8 cellular contexts compared by ENCODE assay signal in genomic region chr17:58083491-58084316, GRCh38.
DNase-seq lines count a peak whose midpoint lies in the region; ATAC-seq and TF ChIP-seq lines count a peak whose summit lies in the region.

No MANE protein-coding gene starts in this region.

- H3K79me2 ChIP-seq in OCI-LY1 (ENCODE audit: insufficient read depth, low read length), result peaks cover 30% of the 10 kb centered on the region

- H3K4me2 ChIP-seq in OCI-LY1 (ENCODE audit: low read length), result peak overlapping the region; percentile 88

- H2AFZ ChIP-seq in OCI-LY1 (ENCODE audit: low read length), result no peak overlapping the region

- TF ChIP-seq CTCF in OCI-LY1 (IDR thresholded peaks at IDR 0.05; ENCODE audit: low read length) (no peak), fibroblast of mammary gland (conservative IDR thresholded peaks at IDR 0.05; ENCODE audit: control insufficient read depth, insufficient read depth, low read depth, low read length) (no peak), nephron progenitor cell (IDR thresholded peaks at IDR 0.05) (no peak)

- H3F3A ChIP-seq in OCI-LY1 (ENCODE audit: insufficient read depth, low read length), result no peaks in the 10 kb centered on the region

- H3K4me1 Mint-ChIP-seq in nephron progenitor cell, result peaks cover 85% of the 10 kb centered on the region
- H3K4me1 Mint-ChIP-seq in stimulated activated naive CD8-positive, alpha-beta T cell treated with anti-CD3 and anti-CD28 coated beads, Interleukin-15, amount 100 ng/mL, for 72 hours, result peaks cover 43% of the 10 kb centered on the region

- H3K36me3 ChIP-seq in OCI-LY1 (ENCODE audit: insufficient read depth, low read length), result peaks cover 38% of the 10 kb centered on the region

- H3K27me3 ChIP-seq in OCI-LY1 (ENCODE audit: insufficient read depth, low read length), result no peaks in the 10 kb centered on the region; the same call in 1 of the 2 replicates

- H3K9me2 ChIP-seq in OCI-LY1 (ENCODE audit: low read depth, low read length), result no peaks in the 10 kb centered on the region

- H3K36me3 Mint-ChIP-seq in nephron progenitor cell (ENCODE audit: low read depth), result peaks cover 25% of the 10 kb centered on the region

- H3K9me3 Mint-ChIP-seq in nephron progenitor cell, result no peaks in the 10 kb centered on the region
- no peaks in the 10 kb centered on the region for H3K9me3 Mint-ChIP-seq in stimulated activated naive CD8-positive, alpha-beta T cell treated with anti-CD3 and anti-CD28 coated beads, Interleukin-15, amount 100 ng/mL, for 72 hours

- H3K27ac ChIP-seq in OCI-LY1 (ENCODE audit: low read depth, low read length, poor library complexity, severe bottlenecking), result peak overlapping the region; percentile 13

- H3K9me3 ChIP-seq in OCI-LY1 (ENCODE audit: low read length), result no peaks in the 10 kb centered on the region

- H3K4me3 ChIP-seq in OCI-LY1 (ENCODE audit: low read depth, low read length, poor library complexity, severe bottlenecking) (peak overlapping the region; percentile 97), fibroblast of mammary gland (ENCODE audit: control insufficient read depth, low read depth, low read length) (peak overlapping the region; percentile 88)

- H3K9ac ChIP-seq in OCI-LY1 (ENCODE audit: low read length), result peak overlapping the region; percentile 87

- no peak overlapping the region for H3K27ac Mint-ChIP-seq in nephron progenitor cell
- H3K27ac Mint-ChIP-seq in stimulated activated naive CD8-positive, alpha-beta T cell treated with anti-CD3 and anti-CD28 coated beads, Interleukin-15, amount 100 ng/mL, for 72 hours, result peak overlapping the region; percentile 90 to 93

- H4K20me1 ChIP-seq in OCI-LY1 (ENCODE audit: insufficient read depth, low read length), result no peaks in the 10 kb centered on the region

- H3K27me3 Mint-ChIP-seq in nephron progenitor cell (ENCODE audit: low read depth, poor library complexity), result peaks cover 4% of the 10 kb centered on the region
- H3K27me3 Mint-ChIP-seq in stimulated activated naive CD8-positive, alpha-beta T cell treated with anti-CD3 and anti-CD28 coated beads, Interleukin-15, amount 100 ng/mL, for 72 hours, result no peaks in the 10 kb centered on the region

- peaks cover 20% of the 10 kb centered on the region for H3K4me1 ChIP-seq in OCI-LY1 (ENCODE audit: insufficient read depth, low read length, severe bottlenecking)

- peak overlapping the region; percentile 91 for H3K4me3 Mint-ChIP-seq in nephron progenitor cell
- peak overlapping the region; percentile 85 to 90 for H3K4me3 Mint-ChIP-seq in stimulated activated naive CD8-positive, alpha-beta T cell treated with anti-CD3 and anti-CD28 coated beads, Interleukin-15, amount 100 ng/mL, for 72 hours

- ATAC-seq in HG02970 (IDR thresholded peaks at IDR 0.05; ENCODE audit: low FRiP score, unreplicated experiment), result peak; percentile 44
- peak; percentile 80 for ATAC-seq in stimulated activated naive CD8-positive, alpha-beta T cell treated with anti-CD3 and anti-CD28 coated beads, Interleukin-15, amount 100 ng/mL, for 72 hours

- DNase-seq in NCI-H82 (lab: John Stamatoyannopoulos, UW) (peak; percentile 62), NCI-H82 treated with DMSO at 0.1 percent for 48 hours (lab: John Stamatoyannopoulos, UW; ENCODE audit: unreplicated experiment) (no peak), fibroblast of mammary gland (ENCODE audit: low read depth) (peak; percentile 44), nephron progenitor cell (peak; percentile 53)
- DNase-seq in activated T-cell treated with anti-CD3 and anti-CD28 coated beads, Interleukin-2, amount 50 U/mL, for 48 hours, result peak; percentile 66 to 75
- DNase-seq in stimulated activated naive CD8-positive, alpha-beta T cell treated with anti-CD3 and anti-CD28 coated beads, Interleukin-15, amount 100 ng/mL, for 72 hours, result peak; percentile 67 to 73
